25 cellular contexts compared by ENCODE assay signal in the genomic region with DNA sequence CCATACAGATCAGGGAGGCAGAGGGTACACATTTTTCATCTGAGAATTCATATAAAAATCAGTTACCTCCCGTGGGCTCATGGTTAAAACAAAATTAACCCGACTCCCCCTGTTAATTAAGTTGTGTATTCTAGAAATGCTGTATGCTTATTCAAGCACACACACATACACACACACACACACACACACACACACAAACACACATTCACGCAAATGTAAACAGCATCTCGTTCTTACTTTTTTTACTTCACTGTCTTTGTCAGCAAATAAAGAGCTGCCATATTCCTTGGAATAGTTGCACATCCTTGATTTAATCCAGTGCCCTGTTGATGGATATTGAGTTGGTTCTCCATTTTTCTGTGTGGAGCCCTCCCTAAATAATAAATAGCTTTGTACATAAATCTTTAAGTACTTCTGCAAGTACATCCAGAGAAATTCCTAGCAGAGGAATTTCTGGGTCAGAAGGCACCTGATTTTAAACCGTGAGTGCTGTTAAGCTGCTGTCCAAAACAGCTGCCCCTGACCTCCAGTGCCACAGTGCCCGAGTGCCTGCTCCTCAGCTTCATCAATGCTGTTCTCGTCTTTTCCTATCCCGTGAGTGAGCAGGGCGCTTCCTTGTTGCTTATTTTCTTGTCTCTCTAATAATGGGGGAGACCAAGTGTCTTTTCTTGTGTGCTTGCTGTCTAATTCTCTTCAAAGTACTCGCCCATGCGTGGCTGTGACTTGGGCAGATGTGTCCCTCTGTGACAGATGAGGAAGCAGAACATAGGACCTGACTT.
"Had no signal": no experiment of that assay in that cellular context is flagged by ENCODE, and none has a peak within 500 bp of the region (broad histone marks: within the 10 kb centered on the region; RNA-seq: fewer than 3 reads in every experiment).

No MANE protein-coding gene starts in this region.

- ATAC-seq: activated CD8-positive, alpha-beta T cell treated with anti-CD3 and anti-CD28 coated beads, Interleukin-2, amount 10 ng/mL, durations not matched to agents 7 days and 5 days; body of pancreas; esophagus mucosa; T-cell had no signal

- DNase-seq: activated CD4-positive, alpha-beta T cell treated with anti-CD3 and anti-CD28 coated beads, Interleukin-2, amount 10 ng/mL, durations not matched to agents 7 days and 5 days; activated CD4-positive, CD25-positive, alpha-beta regulatory T cell treated with anti-CD3 and anti-CD28 coated beads, Interleukin-2, amount 50 U/mL, for 72 hours; activated CD8-positive, alpha-beta T cell treated with anti-CD3 and anti-CD28 coated beads, Interleukin-2, amount 10 ng/mL, durations not matched to agents 7 days and 5 days; activated gamma-delta T cell; activated naive CD4-positive, alpha-beta T cell treated with anti-CD3 and anti-CD28 coated beads, Interleukin-2, amount 50 U/mL, for 16 hours; activated naive CD8-positive, alpha-beta T cell treated with anti-CD3 and anti-CD28 coated beads, Interleukin-2, amount 50 U/mL, for 24 hours; body of pancreas; dermis blood vessel endothelial cell; effector CD8-positive, alpha-beta T cell; foreskin melanocyte; hippocampal formation; kidney glomerular epithelial cell; left ventricle myocardium inferior; midbrain; retina; stimulated activated CD4-positive, alpha-beta T cell treated with anti-CD3 and anti-CD28 coated beads, Interleukin-2, amount 100 ng/mL, for 48 hours; stimulated activated CD8-positive, alpha-beta memory T cell treated with anti-CD3 and anti-CD28 coated beads, Interleukin-4, amount 100 ng/mL, for 48 hours; stimulated activated naive CD4-positive, alpha-beta T cell treated with Interleukin-2 at 50 U/mL for 16 hours; T-cell; upper lobe of left lung; WERI-Rb-1 had no signal

- H3K4me3 Mint-ChIP-seq: activated CD4-positive, alpha-beta T cell treated with anti-CD3 and anti-CD28 coated beads, Interleukin-2, amount 10 ng/mL, durations not matched to agents 7 days and 5 days; activated CD8-positive, alpha-beta T cell treated with anti-CD3 and anti-CD28 coated beads, Interleukin-2, amount 10 ng/mL, durations not matched to agents 7 days and 5 days; activated naive CD8-positive, alpha-beta T cell treated with anti-CD3 and anti-CD28 coated beads, Interleukin-2, amount 50 U/mL, for 24 hours; activated T-helper 1 cell treated with anti-CD3 and anti-CD28 coated beads, Interleukin-12 subunit alpha, Interleukin-12 subunit beta, Interleukin-2, Interleukin-4 antibody, amounts not matched to agents 30 ng/mL and 10 ng/mL and 1 ng/mL, durations not matched to agents 14 hours and 24 hours and 36 hours; T-cell had no signal

- H3K27ac ChIP-seq: body of pancreas, left ventricle myocardium inferior, thoracic aorta, WERI-Rb-1 had no signal

- H3K9me3 ChIP-seq: body of pancreas, left ventricle myocardium inferior, thoracic aorta, upper lobe of left lung had no signal

- H3K4me3 ChIP-seq: body of pancreas, left ventricle myocardium inferior, thoracic aorta, upper lobe of left lung had no signal

- H3K27me3 Mint-ChIP-seq: activated CD4-positive, alpha-beta T cell treated with anti-CD3 and anti-CD28 coated beads, Interleukin-2, amount 10 ng/mL, durations not matched to agents 7 days and 5 days; activated naive CD8-positive, alpha-beta T cell treated with anti-CD3 and anti-CD28 coated beads, Interleukin-2, amount 50 U/mL, for 24 hours; progenitor cell of endocrine pancreas; T-cell had no signal

- H3K27me3 ChIP-seq: body of pancreas, upper lobe of left lung had no signal

- H3K9me3 Mint-ChIP-seq: activated CD4-positive, alpha-beta T cell treated with anti-CD3 and anti-CD28 coated beads, Interleukin-2, amount 10 ng/mL, durations not matched to agents 7 days and 5 days; activated naive CD8-positive, alpha-beta T cell treated with anti-CD3 and anti-CD28 coated beads, Interleukin-2, amount 50 U/mL, for 24 hours; activated T-helper 1 cell treated with anti-CD3 and anti-CD28 coated beads, Interleukin-12 subunit alpha, Interleukin-12 subunit beta, Interleukin-2, Interleukin-4 antibody, amounts not matched to agents 30 ng/mL and 10 ng/mL and 1 ng/mL, durations not matched to agents 14 hours and 24 hours and 36 hours; T-cell had no signal

- H3K27ac Mint-ChIP-seq: activated CD4-positive, alpha-beta T cell treated with anti-CD3 and anti-CD28 coated beads, Interleukin-2, amount 10 ng/mL, durations not matched to agents 7 days and 5 days; activated CD8-positive, alpha-beta T cell treated with anti-CD3 and anti-CD28 coated beads, Interleukin-2, amount 10 ng/mL, durations not matched to agents 7 days and 5 days; activated naive CD8-positive, alpha-beta T cell treated with anti-CD3 and anti-CD28 coated beads, Interleukin-2, amount 50 U/mL, for 24 hours; activated T-helper 1 cell treated with anti-CD3 and anti-CD28 coated beads, Interleukin-12 subunit alpha, Interleukin-12 subunit beta, Interleukin-2, Interleukin-4 antibody, amounts not matched to agents 30 ng/mL and 10 ng/mL and 1 ng/mL, durations not matched to agents 14 hours and 24 hours and 36 hours; progenitor cell of endocrine pancreas; T-cell had no signal
